36 cellular contexts compared by ENCODE assay signal in genomic region chr5:133756036-133756435, GRCh38.
"Had no signal": no experiment of that assay in that cellular context is flagged by ENCODE, and none has a peak within 500 bp of the region (broad histone marks: within the 10 kb centered on the region; RNA-seq: fewer than 3 reads in every experiment).

No MANE protein-coding gene starts in this region.

- H3K27me3 ChIP-seq: ascending aorta, breast epithelium, colonic mucosa had no signal

- H3K4me1 Mint-ChIP-seq: activated B cell treated with CpG ODN at 0.5 μM for 24 hours; activated CD8-positive, alpha-beta memory T cell treated with anti-CD3 and anti-CD28 coated beads, Interleukin-2, amount 10 ng/mL, durations not matched to agents 7 days and 5 days; activated naive CD4-positive, alpha-beta T cell treated with anti-CD3 and anti-CD28 coated beads, Interleukin-2, amount 10 ng/mL, durations not matched to agents 7 days and 5 days had no signal

- H3K36me3 ChIP-seq: ascending aorta, breast epithelium, cardiac muscle cell, colonic mucosa, gastrocnemius medialis, heart right ventricle, WERI-Rb-1 had no signal

- H3K27ac ChIP-seq: ascending aorta, breast epithelium, cardiac muscle cell, colonic mucosa, dorsolateral prefrontal cortex, gastrocnemius medialis, heart right ventricle, WERI-Rb-1 had no signal

- H3K36me3 Mint-ChIP-seq: activated CD8-positive, alpha-beta memory T cell treated with anti-CD3 and anti-CD28 coated beads, Interleukin-2, amount 10 ng/mL, durations not matched to agents 7 days and 5 days; activated naive CD4-positive, alpha-beta T cell treated with anti-CD3 and anti-CD28 coated beads, Interleukin-2, amount 10 ng/mL, durations not matched to agents 7 days and 5 days; activated naive CD4-positive, alpha-beta T cell treated with anti-CD3 and anti-CD28 coated beads, Interleukin-2, amount 50 U/mL, for 72 hours; activated naive CD8-positive, alpha-beta T cell treated with anti-CD3 and anti-CD28 coated beads, Interleukin-2, amount 10 ng/mL, durations not matched to agents 7 days and 5 days; brain had no signal

- ATAC-seq: activated CD4-positive, CD25-positive, alpha-beta regulatory T cell treated with anti-CD3 and anti-CD28 coated beads, Interleukin-2, amount 50 U/mL, for 24 hours; activated CD8-positive, alpha-beta memory T cell treated with anti-CD3 and anti-CD28 coated beads, Interleukin-2, amount 10 ng/mL, durations not matched to agents 7 days and 5 days; activated CD8-positive, alpha-beta T cell treated with anti-CD3 and anti-CD28 coated beads for 36 hours; activated naive CD4-positive, alpha-beta T cell treated with anti-CD3 and anti-CD28 coated beads, Interleukin-2, amount 50 U/mL, for 72 hours; activated T-cell treated with anti-CD3 and anti-CD28 coated beads, Interleukin-2, amount 50 U/mL, for 72 hours; esophagus mucosa; gastrocnemius medialis; heart right ventricle; T-helper 17 cell had no signal

- H3K4me1 ChIP-seq: ascending aorta, breast epithelium, colonic mucosa, gastrocnemius medialis, heart right ventricle had no signal

- DNase-seq: activated B cell treated with CpG ODN at 0.5 μM for 24 hours; activated CD4-positive, alpha-beta T cell treated with anti-CD3 and anti-CD28 coated beads for 48 hours; activated CD4-positive, alpha-beta T cell treated with anti-CD3 and anti-CD28 coated beads, Interleukin-2, amount 50 U/mL, for 1 hour; activated CD4-positive, alpha-beta T cell treated with anti-CD3 and anti-CD28 coated beads, Interleukin-2, amount 50 U/mL, for 48 hours; activated CD8-positive, alpha-beta memory T cell treated with anti-CD3 and anti-CD28 coated beads, Interleukin-2, amount 10 ng/mL, durations not matched to agents 7 days and 5 days; activated CD8-positive, alpha-beta memory T cell treated with anti-CD3 and anti-CD28 coated beads, Interleukin-2, amount 50 U/mL, for 48 hours; activated CD8-positive, alpha-beta T cell treated with anti-CD3 and anti-CD28 coated beads for 36 hours; activated gamma-delta T cell; activated naive CD4-positive, alpha-beta T cell; activated naive CD4-positive, alpha-beta T cell treated with anti-CD3 and anti-CD28 coated beads, Interleukin-2, amount 10 ng/mL, durations not matched to agents 7 days and 5 days; activated naive CD8-positive, alpha-beta T cell treated with anti-CD3 and anti-CD28 coated beads, Interleukin-2, amount 10 ng/mL, durations not matched to agents 7 days and 5 days; activated T-cell treated with anti-CD3 and anti-CD28 coated beads for 4 hours; activated T-cell treated with anti-CD3 and anti-CD28 coated beads, Interleukin-2, amount 50 U/mL, for 24 hours; activated T-cell treated with anti-CD3 and anti-CD28 coated beads, Interleukin-2, amount 50 U/mL, for 72 hours; central memory CD4-positive, alpha-beta T cell; cerebellar nuclear complex; colonic mucosa; dorsolateral prefrontal cortex; effector memory CD4-positive, alpha-beta T cell; foreskin fibroblast; gastrocnemius medialis; heart right ventricle; T-helper 1 cell; T-helper 17 cell; T1000; WERI-Rb-1 had no signal

- H3K27ac Mint-ChIP-seq: activated B cell treated with CpG ODN at 0.5 μM for 24 hours; activated CD8-positive, alpha-beta memory T cell treated with anti-CD3 and anti-CD28 coated beads, Interleukin-2, amount 10 ng/mL, durations not matched to agents 7 days and 5 days; activated CD8-positive, alpha-beta T cell treated with anti-CD3 and anti-CD28 coated beads for 36 hours; activated naive CD4-positive, alpha-beta T cell treated with anti-CD3 and anti-CD28 coated beads, Interleukin-2, amount 10 ng/mL, durations not matched to agents 7 days and 5 days; activated naive CD4-positive, alpha-beta T cell treated with anti-CD3 and anti-CD28 coated beads, Interleukin-2, amount 50 U/mL, for 72 hours; activated naive CD8-positive, alpha-beta T cell treated with anti-CD3 and anti-CD28 coated beads, Interleukin-2, amount 10 ng/mL, durations not matched to agents 7 days and 5 days; activated T-cell treated with anti-CD3 and anti-CD28 coated beads, Interleukin-2, amount 50 U/mL, for 24 hours; activated T-cell treated with anti-CD3 and anti-CD28 coated beads, Interleukin-2, amount 50 U/mL, for 72 hours; brain; dendritic cell treated with granulocyte-macrophage colony-stimulating factor and Interleukin-4, amounts not matched to agents 40 ng/mL and 50 ng/mL, for 4 days; endodermal cell; T-helper 17 cell; T-helper 2 cell treated with Interferon-gamma antibody and Interleukin-4, amounts not matched to agents 5 μg/mL and 100 μg/mL, for 36 hours had no signal

- H3K9me3 ChIP-seq: ascending aorta, breast epithelium, colonic mucosa, gastrocnemius medialis, heart right ventricle had no signal

- H3K4me3 ChIP-seq: ascending aorta, breast epithelium, cardiac muscle cell, colonic mucosa, dorsolateral prefrontal cortex, gastrocnemius medialis, heart right ventricle had no signal

- H3K4me3 Mint-ChIP-seq: activated B cell treated with CpG ODN at 0.5 μM for 24 hours; activated CD8-positive, alpha-beta memory T cell treated with anti-CD3 and anti-CD28 coated beads, Interleukin-2, amount 10 ng/mL, durations not matched to agents 7 days and 5 days; activated CD8-positive, alpha-beta T cell treated with anti-CD3 and anti-CD28 coated beads for 36 hours; activated naive CD4-positive, alpha-beta T cell treated with anti-CD3 and anti-CD28 coated beads, Interleukin-2, amount 10 ng/mL, durations not matched to agents 7 days and 5 days; activated naive CD8-positive, alpha-beta T cell treated with anti-CD3 and anti-CD28 coated beads, Interleukin-2, amount 10 ng/mL, durations not matched to agents 7 days and 5 days; activated T-cell treated with anti-CD3 and anti-CD28 coated beads, Interleukin-2, amount 50 U/mL, for 24 hours; activated T-cell treated with anti-CD3 and anti-CD28 coated beads, Interleukin-2, amount 50 U/mL, for 72 hours; brain; dendritic cell treated with granulocyte-macrophage colony-stimulating factor and Interleukin-4, amounts not matched to agents 40 ng/mL and 50 ng/mL, for 4 days; endodermal cell; T-helper 17 cell; T-helper 2 cell treated with Interferon-gamma antibody and Interleukin-4, amounts not matched to agents 5 μg/mL and 100 μg/mL, for 36 hours had no signal

- H3K9me3 Mint-ChIP-seq: activated B cell treated with CpG ODN at 0.5 μM for 24 hours; activated CD8-positive, alpha-beta T cell treated with anti-CD3 and anti-CD28 coated beads for 36 hours; activated naive CD4-positive, alpha-beta T cell treated with anti-CD3 and anti-CD28 coated beads, Interleukin-2, amount 10 ng/mL, durations not matched to agents 7 days and 5 days; activated naive CD4-positive, alpha-beta T cell treated with anti-CD3 and anti-CD28 coated beads, Interleukin-2, amount 50 U/mL, for 72 hours; activated naive CD8-positive, alpha-beta T cell treated with anti-CD3 and anti-CD28 coated beads, Interleukin-2, amount 10 ng/mL, durations not matched to agents 7 days and 5 days; activated T-cell treated with anti-CD3 and anti-CD28 coated beads, Interleukin-2, amount 50 U/mL, for 24 hours; activated T-cell treated with anti-CD3 and anti-CD28 coated beads, Interleukin-2, amount 50 U/mL, for 72 hours; brain; dendritic cell treated with granulocyte-macrophage colony-stimulating factor and Interleukin-4, amounts not matched to agents 40 ng/mL and 50 ng/mL, for 4 days; endodermal cell; T-helper 2 cell treated with Interferon-gamma antibody and Interleukin-4, amounts not matched to agents 5 μg/mL and 100 μg/mL, for 36 hours had no signal
